In genomic region chr4:15694431-15694830, GRCh38 we compare ENCODE assay signal across 22 cellular contexts. TPM values are rescaled to one million over a fixed set of nuclear protein-coding genes. Genes with fewer than 3 reads are reported as not detected.
DNase-seq lines count a peak whose midpoint lies in the region; ATAC-seq and TF ChIP-seq lines count a peak whose summit lies in the region.
"Had no signal": no experiment of that assay in that cellular context is flagged by ENCODE, and none has a peak within 500 bp of the region (broad histone marks: within the 10 kb centered on the region; RNA-seq: fewer than 3 reads in every experiment).

No MANE protein-coding gene starts in this region.

- no peak overlapping the region for H3K4me3 ChIP-seq in RWPE2 (ENCODE audit: severe bottlenecking)
- H3K4me3 ChIP-seq in epithelial cell of esophagus (ENCODE audit: low read length) = no peak overlapping the region
- H3K4me3 ChIP-seq: adrenal gland; BLaER1 treated with 17β-estradiol and CSF1 and Interleukin-3, amounts not matched to agents 10 nM and 100 nM; right atrium auricular region; uterus had no signal

- peaks cover 46% of the 10 kb centered on the region for H3K4me1 ChIP-seq in RWPE2 (ENCODE audit: insufficient read depth, poor library complexity, severe bottlenecking)
- H3K4me1 ChIP-seq: uterus had no signal

- H3K27me3 ChIP-seq in RWPE2 (ENCODE audit: insufficient read depth, poor library complexity, severe bottlenecking) = no peaks in the 10 kb centered on the region
- H3K27me3 ChIP-seq: adrenal gland; BLaER1 treated with 17β-estradiol and CSF1 and Interleukin-3, amounts not matched to agents 10 nM and 100 nM; right atrium auricular region; uterus had no signal

- H3K9me3 Mint-ChIP-seq in progenitor cell of endocrine pancreas (ENCODE audit: low read depth) (peaks cover 15% of the 10 kb centered on the region), chondrocyte (ENCODE audit: low read depth) (peaks cover 6% of the 10 kb centered on the region)
- H3K9me3 Mint-ChIP-seq in natural killer cell treated with Interleukin-12 subunit alpha and Interleukin-12 subunit beta and Interleukin-15 and Interleukin-18, amount 100 ng/mL, for 72 hours = no peaks in the 10 kb centered on the region
- H3K9me3 Mint-ChIP-seq: activated CD8-positive, alpha-beta T cell treated with anti-CD3 and anti-CD28 coated beads for 36 hours; T-cell had no signal

- H3K27ac ChIP-seq in RWPE2 (ENCODE audit: poor library complexity, severe bottlenecking) = peak overlapping the region; percentile 85
- H3K27ac ChIP-seq: adrenal gland; BLaER1 treated with 17β-estradiol and CSF1 and Interleukin-3, amounts not matched to agents 10 nM and 100 nM; right atrium auricular region; uterus had no signal

- H3K4me3 Mint-ChIP-seq in progenitor cell of endocrine pancreas (ENCODE audit: low read depth) (no peak overlapping the region), chondrocyte (ENCODE audit: unreplicated experiment) (no peak overlapping the region)
- no peak overlapping the region for H3K4me3 Mint-ChIP-seq in natural killer cell treated with Interleukin-12 subunit alpha and Interleukin-12 subunit beta and Interleukin-15 and Interleukin-18, amount 100 ng/mL, for 72 hours
- H3K4me3 Mint-ChIP-seq: activated CD8-positive, alpha-beta T cell treated with anti-CD3 and anti-CD28 coated beads for 36 hours; T-cell had no signal

- peaks cover 4% of the 10 kb centered on the region for H3K36me3 ChIP-seq in RWPE2 (ENCODE audit: low read depth)
- H3K36me3 ChIP-seq: adrenal gland, right atrium auricular region, uterus had no signal

- ATAC-seq in RWPE2 (ENCODE audit: low read depth) = no peak
- ATAC-seq in natural killer cell treated with Interleukin-12 subunit alpha and Interleukin-12 subunit beta and Interleukin-15 and Interleukin-18, amount 100 ng/mL, for 72 hours = no peak
- no peak for ATAC-seq in HG02981 (IDR thresholded peaks at IDR 0.05; ENCODE audit: unreplicated experiment)
- ATAC-seq: activated CD8-positive, alpha-beta T cell treated with anti-CD3 and anti-CD28 coated beads for 36 hours; T-cell had no signal

- peaks cover 3% of the 10 kb centered on the region for H3K36me3 Mint-ChIP-seq in progenitor cell of endocrine pancreas (ENCODE audit: insufficient read depth)
- no peaks in the 10 kb centered on the region for H3K36me3 Mint-ChIP-seq in chondrocyte (ENCODE audit: low read depth)
- no peaks in the 10 kb centered on the region for H3K36me3 Mint-ChIP-seq in natural killer cell treated with Interleukin-12 subunit alpha and Interleukin-12 subunit beta and Interleukin-15 and Interleukin-18, amount 100 ng/mL, for 72 hours
- H3K36me3 Mint-ChIP-seq: T-cell had no signal

- H3K4me1 Mint-ChIP-seq in progenitor cell of endocrine pancreas (ENCODE audit: low read depth) (peaks cover 6% of the 10 kb centered on the region), chondrocyte (ENCODE audit: low read depth) (peaks cover 58% of the 10 kb centered on the region)
- peaks cover 5% of the 10 kb centered on the region in 2 donors for H3K4me1 Mint-ChIP-seq in natural killer cell treated with Interleukin-12 subunit alpha and Interleukin-12 subunit beta and Interleukin-15 and Interleukin-18, amount 100 ng/mL, for 72 hours (ENCODE audit: low read depth in 2 of 2)

- H3K27me3 Mint-ChIP-seq in progenitor cell of endocrine pancreas = no peaks in the 10 kb centered on the region
- H3K27me3 Mint-ChIP-seq in chondrocyte (ENCODE audit: low read depth) = no peaks in the 10 kb centered on the region
- peaks cover 7% of the 10 kb centered on the region in 2 donors for H3K27me3 Mint-ChIP-seq in natural killer cell treated with Interleukin-12 subunit alpha and Interleukin-12 subunit beta and Interleukin-15 and Interleukin-18, amount 100 ng/mL, for 72 hours

- TF ChIP-seq CTCF in RWPE2 (IDR thresholded peaks at IDR 0.05; ENCODE audit: poor library complexity, severe bottlenecking) = no peak
- no peak for TF ChIP-seq CTCF in epithelial cell of esophagus (IDR thresholded peaks at IDR 0.05; ENCODE audit: insufficient read depth, low read depth, low read length, missing control alignments)
- TF ChIP-seq CTCF in progenitor cell of endocrine pancreas (IDR thresholded peaks at IDR 0.05; ENCODE audit: unreplicated experiment) = no peak
- TF ChIP-seq CTCF in chondrocyte (IDR thresholded peaks at IDR 0.05) = no peak

- peak; percentile 25 for DNase-seq in Daoy (ENCODE audit: low read depth)
- no peak for DNase-seq in RWPE2 (ENCODE audit: low spot score)
- DNase-seq in epithelial cell of esophagus (ENCODE audit: low read depth) = peak; percentile 91
- no peak for DNase-seq in progenitor cell of endocrine pancreas (ENCODE audit: low spot score, unreplicated experiment)
- no peak for DNase-seq in chondrocyte (ENCODE audit: low spot score)
- DNase-seq in natural killer cell treated with Interleukin-12 subunit alpha and Interleukin-12 subunit beta and Interleukin-15 and Interleukin-18, amount 100 ng/mL, for 72 hours (ENCODE audit: low spot score) = no peak
- DNase-seq in ecto neural progenitor cell (ENCODE audit: low spot score) = no peak
- DNase-seq: activated CD4-positive, CD25-positive, alpha-beta regulatory T cell treated with anti-CD3 and anti-CD28 coated beads, Interleukin-2, amount 50 U/mL, for 72 hours; activated CD8-positive, alpha-beta T cell treated with anti-CD3 and anti-CD28 coated beads for 36 hours; adrenal gland; Caco-2; glutamatergic neuron; mesendoderm; NCI-H1436; stimulated activated CD4-positive, alpha-beta T cell treated with anti-CD3 and anti-CD28 coated beads, Interleukin-12 subunit alpha, Interleukin-12 subunit beta, amount 100 ng/mL, for 4 hours; stimulated activated CD4-positive, alpha-beta T cell treated with anti-CD3 and anti-CD28 coated beads, Interleukin-4, amount 100 ng/mL, for 4 hours; stimulated activated naive CD4-positive, alpha-beta T cell; T-cell; uterus had no signal

- no peaks in the 10 kb centered on the region for H3K9me3 ChIP-seq in RWPE2 (ENCODE audit: severe bottlenecking)
- H3K9me3 ChIP-seq: adrenal gland, Caco-2, right atrium auricular region, uterus had no signal

- H3K27ac Mint-ChIP-seq in progenitor cell of endocrine pancreas (peak overlapping the region; percentile 77), chondrocyte (ENCODE audit: unreplicated experiment) (no peak overlapping the region)
- no peak overlapping the region for H3K27ac Mint-ChIP-seq in natural killer cell treated with Interleukin-12 subunit alpha and Interleukin-12 subunit beta and Interleukin-15 and Interleukin-18, amount 100 ng/mL, for 72 hours
- H3K27ac Mint-ChIP-seq: activated CD8-positive, alpha-beta T cell treated with anti-CD3 and anti-CD28 coated beads for 36 hours; T-cell had no signal

RNA-seq across cellular contexts. Expression of gene BST1, which starts 8.4 kb away (rescaled TPM):
- total RNA-seq in Daoy (2014; rRNA removed; shearing (Covaris generic)) = 3.8 and 11.0 TPM in 2 replicates
- total RNA-seq in progenitor cell of endocrine pancreas (0.38 TPM in 1 of 2 replicates, not detected in the other), chondrocyte (0.45 TPM in 1 of 3 replicates, not detected in the others)
- total RNA-seq in natural killer cell treated with Interleukin-12 subunit alpha and Interleukin-12 subunit beta and Interleukin-15 and Interleukin-18, amount 100 ng/mL, for 72 hours = 1 to 10 TPM in 1 of 2 donors, under 1 TPM in 1; 0.39 to 1.5 TPM

RNA-seq across cellular contexts. Expression of gene FAM200B, which starts 12.8 kb away (rescaled TPM):
- 93.1 and 121 TPM in 2 replicates for total RNA-seq in Daoy (2014; rRNA removed; shearing (Covaris generic))
- 29.0 and 31.4 TPM in 2 replicates for total RNA-seq in progenitor cell of endocrine pancreas
- total RNA-seq in chondrocyte = 26.0 to 33.0 TPM (median 31.8 TPM) in 3 replicates
- 10 to 100 TPM; 10.7 to 11.0 TPM for total RNA-seq in natural killer cell treated with Interleukin-12 subunit alpha and Interleukin-12 subunit beta and Interleukin-15 and Interleukin-18, amount 100 ng/mL, for 72 hours

RNA-seq across cellular contexts. Expression of gene FBXL5, which starts 39.3 kb away (rescaled TPM):
- 64.6 and 82.5 TPM in 2 replicates for total RNA-seq in Daoy (2014; rRNA removed; shearing (Covaris generic))
- 66.9 and 72.1 TPM in 2 replicates for total RNA-seq in progenitor cell of endocrine pancreas
- total RNA-seq in chondrocyte = 54.4 to 110 TPM (median 56.9 TPM) in 3 replicates
- total RNA-seq in natural killer cell treated with Interleukin-12 subunit alpha and Interleukin-12 subunit beta and Interleukin-15 and Interleukin-18, amount 100 ng/mL, for 72 hours = 10 to 100 TPM; 50.5 to 73.9 TPM

Comparison
In these comparisons a context has a peak if more than half of its experiments do, and no peak if none do; other contexts are left out.
1. DNase-seq: peak in Daoy (single experiment) and epithelial cell of esophagus (single experiment); none in RWPE2 (single experiment), progenitor cell of endocrine pancreas (single experiment), chondrocyte (single experiment), natural killer cell treated with Interleukin-12 subunit alpha and Interleukin-12 subunit beta and Interleukin-15 and Interleukin-18, amount 100 ng/mL, for 72 hours (single experiment) and ecto neural progenitor cell (single experiment).